ENCODE assay signal across 2 cellular contexts in genomic region chr17:64387145-64387473, GRCh38.
TF ChIP-seq lines count a peak whose summit lies in the region.

No MANE protein-coding gene starts in this region.

TF ChIP-seq in SK-N-SH, 30 proteins besides CTCF, POLR2A, EP300 and RAD21 (continued from another document):
- TF ChIP-seq REST (IDR thresholded peaks at IDR 0.05; ENCODE audit: low read depth, low read length) = no peak
- no peak for TF ChIP-seq MXI1 (IDR thresholded peaks at IDR 0.05; ENCODE audit: low read depth, low read length)
- no peak for TF ChIP-seq ELF1 (IDR thresholded peaks at IDR 0.05)
- TF ChIP-seq USF2 (IDR thresholded peaks at IDR 0.05; ENCODE audit: borderline replicate concordance, low read depth, low read length) = no peak
- TF ChIP-seq ZBTB33 (IDR thresholded peaks at IDR 0.05; ENCODE audit: borderline replicate concordance, low read depth) = no peak
- TF ChIP-seq PBX3 (IDR thresholded peaks at IDR 0.05) = no peak
- TF ChIP-seq GATA2 (CRISPR knock-in tag; IDR thresholded peaks at IDR 0.05) = no peak

TF ChIP-seq in SK-N-SH treated with all-trans-retinoic acid at 6 μM for 48 hours, 23 proteins besides CTCF, POLR2A, EP300 and RAD21 (continued from another document):
- no peak for TF ChIP-seq POU6F1 (CRISPR knock-in tag; IDR thresholded peaks at IDR 0.05; ENCODE audit: borderline replicate concordance, low read depth)
- TF ChIP-seq ISL1 (CRISPR knock-in tag; IDR thresholded peaks at IDR 0.05) = no peak
- no peak for TF ChIP-seq ESRRG (CRISPR knock-in tag; IDR thresholded peaks at IDR 0.05)
- no peak for TF ChIP-seq ZNF565 (CRISPR knock-in tag; conservative IDR thresholded peaks at IDR 0.05; ENCODE audit: low read depth)
- TF ChIP-seq CSRNP3 (CRISPR knock-in tag; IDR thresholded peaks at IDR 0.05) = no peak
- TF ChIP-seq RARB (CRISPR knock-in tag; IDR thresholded peaks at IDR 0.05) = no peak
- no peak for TF ChIP-seq ZFP3 (CRISPR knock-in tag; IDR thresholded peaks at IDR 0.05)
- no peak for TF ChIP-seq PPARA (CRISPR knock-in tag; IDR thresholded peaks at IDR 0.05; ENCODE audit: borderline replicate concordance)
- no peak for TF ChIP-seq OSR1 (CRISPR knock-in tag; IDR thresholded peaks at IDR 0.05)
- TF ChIP-seq PATZ1 (CRISPR knock-in tag; IDR thresholded peaks at IDR 0.05; ENCODE audit: borderline replicate concordance) = no peak
- TF ChIP-seq CREB5 (CRISPR knock-in tag; IDR thresholded peaks at IDR 0.05; ENCODE audit: low read depth) = no peak
- no peak for TF ChIP-seq SNAI2 (CRISPR knock-in tag; IDR thresholded peaks at IDR 0.05)
- no peak for TF ChIP-seq ZFP30 (CRISPR knock-in tag; IDR thresholded peaks at IDR 0.05)
- TF ChIP-seq ZNF8 (CRISPR knock-in tag; IDR thresholded peaks at IDR 0.05) = no peak
- no peak for TF ChIP-seq ARNTL (CRISPR knock-in tag; IDR thresholded peaks at IDR 0.05; ENCODE audit: borderline replicate concordance, low read depth)
- TF ChIP-seq TCF4 (CRISPR knock-in tag; IDR thresholded peaks at IDR 0.05; ENCODE audit: borderline replicate concordance) = no peak
- no peak for TF ChIP-seq ZNF70 (CRISPR knock-in tag; IDR thresholded peaks at IDR 0.05)
- TF ChIP-seq ZC3H10 (CRISPR knock-in tag; IDR thresholded peaks at IDR 0.05) = no peak
- TF ChIP-seq CSDC2 (CRISPR knock-in tag; IDR thresholded peaks at IDR 0.05) = no peak
TF ChIP-seq in SK-N-SH treated with all-trans-retinoic acid at 6 μM for 48 hours: peak in this region for 0.
